In genomic region chr16:81461243-81461642, GRCh38 we compare ENCODE assay signal across 23 cellular contexts.
"Had no signal": no experiment of that assay in that cellular context is flagged by ENCODE, and none has a peak within 500 bp of the region (broad histone marks: within the 10 kb centered on the region; RNA-seq: fewer than 3 reads in every experiment).

No MANE protein-coding gene starts in this region.

- H2AFZ ChIP-seq: hepatocyte, neural progenitor cell had no signal

- H3K27ac Mint-ChIP-seq: activated CD4-positive, alpha-beta T cell treated with anti-CD3 and anti-CD28 coated beads, Interleukin-2, amount 10 ng/mL, durations not matched to agents 24 days and 14 days; mesothelial cell of epicardium had no signal

- H3K4me2 ChIP-seq: hepatocyte, neural progenitor cell had no signal

- H3K9me3 Mint-ChIP-seq: activated CD4-positive, alpha-beta T cell treated with anti-CD3 and anti-CD28 coated beads, Interleukin-2, amount 10 ng/mL, durations not matched to agents 24 days and 14 days; activated naive CD4-positive, alpha-beta T cell treated with anti-CD3 and anti-CD28 coated beads, Interleukin-2, amount 50 U/mL, for 24 hours; mesothelial cell of epicardium; naive thymus-derived CD8-positive, alpha-beta T cell; neural progenitor cell; T-helper 2 cell treated with Interferon-gamma antibody and Interleukin-4, amounts not matched to agents 5 μg/mL and 100 μg/mL, for 36 hours had no signal

- H3K4me3 ChIP-seq: body of pancreas, cardiac muscle cell, hepatocyte, left ventricle myocardium inferior, neural progenitor cell, sigmoid colon, upper lobe of right lung had no signal

- H3K36me3 ChIP-seq: cardiac muscle cell, left ventricle myocardium inferior, neural progenitor cell had no signal

- ATAC-seq: activated CD4-positive, CD25-positive, alpha-beta regulatory T cell treated with anti-CD3 and anti-CD28 coated beads, Interleukin-2, amount 50 U/mL, for 24 hours; body of pancreas; naive thymus-derived CD8-positive, alpha-beta T cell; stimulated activated naive CD8-positive, alpha-beta T cell treated with anti-CD3 and anti-CD28 coated beads, Interleukin-15, Interleukin-2, amounts not matched to agents 100 U/mL and 50 U/mL, for 24 hours had no signal

- H3K27me3 Mint-ChIP-seq: activated CD4-positive, alpha-beta T cell treated with anti-CD3 and anti-CD28 coated beads, Interleukin-2, amount 10 ng/mL, durations not matched to agents 24 days and 14 days; activated naive CD4-positive, alpha-beta T cell treated with anti-CD3 and anti-CD28 coated beads, Interleukin-2, amount 50 U/mL, for 24 hours; naive thymus-derived CD8-positive, alpha-beta T cell had no signal

- H3K27ac ChIP-seq: body of pancreas, cardiac muscle cell, hepatocyte, neural progenitor cell, sigmoid colon, upper lobe of right lung, VCaP had no signal

- H3K4me3 Mint-ChIP-seq: activated CD4-positive, alpha-beta T cell treated with anti-CD3 and anti-CD28 coated beads, Interleukin-2, amount 10 ng/mL, durations not matched to agents 24 days and 14 days; activated naive CD4-positive, alpha-beta T cell treated with anti-CD3 and anti-CD28 coated beads, Interleukin-2, amount 50 U/mL, for 24 hours; mesothelial cell of epicardium; neural progenitor cell; T-helper 2 cell treated with Interferon-gamma antibody and Interleukin-4, amounts not matched to agents 5 μg/mL and 100 μg/mL, for 36 hours had no signal

- DNase-seq: activated CD4-positive, alpha-beta T cell treated with anti-CD3 and anti-CD28 coated beads, Interleukin-2, amount 10 ng/mL, durations not matched to agents 24 days and 14 days; activated gamma-delta T cell treated with Interleukin-2 at 50 U/mL for 16 hours; activated T-cell treated with anti-CD3 and anti-CD28 coated beads, Interleukin-2, amount 50 U/mL, for 1 hour; anterior cingulate cortex; cortex of kidney; foreskin melanocyte; glutamatergic neuron; kidney glomerular epithelial cell; left ventricle myocardium inferior; naive thymus-derived CD8-positive, alpha-beta T cell; sigmoid colon; stimulated activated CD4-positive, alpha-beta T cell treated with anti-CD3 and anti-CD28 coated beads, Interleukin-4, amount 100 ng/mL, for 1 hour; stimulated activated naive CD8-positive, alpha-beta T cell treated with anti-CD3 and anti-CD28 coated beads, Interleukin-15, Interleukin-2, amounts not matched to agents 100 U/mL and 50 U/mL, for 24 hours; upper lobe of right lung had no signal

- H3K9ac ChIP-seq: neural progenitor cell had no signal

- H3K9me3 ChIP-seq: body of pancreas, left ventricle myocardium inferior, sigmoid colon, upper lobe of right lung had no signal

- H3K27me3 ChIP-seq: body of pancreas, cardiac muscle cell, hepatocyte, neural progenitor cell, sigmoid colon, upper lobe of right lung had no signal
